Comparison of ENCODE assay signal across 31 cellular contexts in genomic region chr4:32031026-32031425, GRCh38.
"Had no signal": no experiment of that assay in that cellular context is flagged by ENCODE, and none has a peak within 500 bp of the region (broad histone marks: within the 10 kb centered on the region; RNA-seq: fewer than 3 reads in every experiment).

No MANE protein-coding gene starts in this region.

- H3K9me3 ChIP-seq: adrenal gland, body of pancreas, esophagus muscularis mucosa, gastrocnemius medialis, heart left ventricle had no signal

- H3K4me3 ChIP-seq: adrenal gland, body of pancreas, esophagus muscularis mucosa, gastrocnemius medialis, heart left ventricle had no signal

- DNase-seq: activated B cell treated with CpG ODN at 0.5 μM for 24 hours; activated CD4-positive, alpha-beta T cell treated with anti-CD3 and anti-CD28 coated beads for 48 hours; activated CD4-positive, alpha-beta T cell treated with anti-CD3 and anti-CD28 coated beads, Interleukin-2, amount 50 U/mL, for 1 hour; activated CD4-positive, alpha-beta T cell treated with anti-CD3 and anti-CD28 coated beads, Interleukin-2, amount 50 U/mL, for 48 hours; activated CD8-positive, alpha-beta memory T cell treated with anti-CD3 and anti-CD28 coated beads for 24 hours; activated CD8-positive, alpha-beta T cell treated with anti-CD3 and anti-CD28 coated beads for 36 hours; activated effector memory CD4-positive, alpha-beta T cell treated with anti-CD3 and anti-CD28 coated beads, Interleukin-2, amount 50 U/mL, for 16 hours; activated naive CD4-positive, alpha-beta T cell treated with anti-CD3 and anti-CD28 coated beads for 36 hours; activated naive CD8-positive, alpha-beta T cell treated with anti-CD3 and anti-CD28 coated beads for 36 hours; activated naive CD8-positive, alpha-beta T cell treated with anti-CD3 and anti-CD28 coated beads, Interleukin-2, amount 50 U/mL, for 24 hours; activated T-cell treated with anti-CD3 and anti-CD28 coated beads, Interleukin-2, amount 50 U/mL, for 1 hour; activated T-cell treated with anti-CD3 and anti-CD28 coated beads, Interleukin-2, amount 50 U/mL, for 48 hours; adrenal gland; amygdala; aorta; body of pancreas; caudate nucleus; cortex of kidney; dermis blood vessel endothelial cell; effector CD4-positive, alpha-beta T cell; effector memory CD8-positive, alpha-beta T cell; erythroblast; foreskin keratinocyte; gastrocnemius medialis; glutamatergic neuron; heart left ventricle; T-helper 17 cell; T1000; WERI-Rb-1 had no signal

- H3K27ac ChIP-seq: adrenal gland, body of pancreas, esophagus muscularis mucosa, foreskin keratinocyte, gastrocnemius medialis, heart left ventricle, WERI-Rb-1 had no signal

- ATAC-seq: activated CD4-positive, CD25-positive, alpha-beta regulatory T cell treated with anti-CD3 and anti-CD28 coated beads, Interleukin-2, amount 50 U/mL, for 24 hours; activated CD8-positive, alpha-beta T cell treated with anti-CD3 and anti-CD28 coated beads for 36 hours; activated naive CD8-positive, alpha-beta T cell treated with anti-CD3 and anti-CD28 coated beads, Interleukin-2, amount 50 U/mL, for 24 hours; body of pancreas; effector memory CD8-positive, alpha-beta T cell; foreskin keratinocyte; gastrocnemius medialis; heart left ventricle; T-helper 17 cell had no signal

- H3K4me1 ChIP-seq: adrenal gland, body of pancreas, esophagus muscularis mucosa, gastrocnemius medialis, heart left ventricle had no signal

- H3K36me3 ChIP-seq: adrenal gland, esophagus muscularis mucosa, gastrocnemius medialis, heart left ventricle, WERI-Rb-1 had no signal

- H3K27me3 ChIP-seq: adrenal gland, body of pancreas, esophagus muscularis mucosa, foreskin keratinocyte, gastrocnemius medialis, heart left ventricle had no signal
